Comparison of ENCODE assay signal across 25 cellular contexts in the genomic region with DNA sequence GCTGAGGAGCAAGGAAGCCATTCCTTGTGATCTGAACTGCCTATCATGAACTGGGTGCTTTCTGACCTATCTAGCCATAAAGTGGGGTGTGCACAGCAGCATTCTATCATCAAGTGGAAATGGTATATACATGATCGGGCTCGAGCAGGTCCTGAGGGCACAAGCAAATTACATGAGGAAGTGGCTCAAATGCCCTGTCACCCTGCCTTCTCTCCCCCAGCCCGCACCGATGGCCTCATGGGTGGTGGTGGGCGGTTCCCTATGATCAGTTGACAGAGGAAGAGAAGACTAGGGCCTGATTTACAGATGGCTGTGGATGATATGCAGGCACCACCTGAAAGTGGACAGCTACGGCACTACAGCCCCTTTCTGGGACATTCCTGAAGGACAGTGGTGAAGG.
"Had no signal": no experiment of that assay in that cellular context is flagged by ENCODE, and none has a peak within 500 bp of the region (broad histone marks: within the 10 kb centered on the region; RNA-seq: fewer than 3 reads in every experiment).

No MANE protein-coding gene starts in this region.

- ATAC-seq: effector memory CD8-positive, alpha-beta T cell; left ventricle myocardium superior; lower lobe of right lung; naive thymus-derived CD8-positive, alpha-beta T cell; sciatic nerve; stimulated activated memory B cell treated with anti-CD40 and anti-IgM and Interleukin-4, amounts not matched to agents 10 μg/mL and 1 μg/mL and 100 μg/mL, for 72 hours; stimulated activated naive CD8-positive, alpha-beta T cell treated with anti-CD3 and anti-CD28 coated beads, Interleukin-15, Interleukin-2, amounts not matched to agents 100 U/mL and 50 U/mL, for 24 hours; upper lobe of right lung had no signal

- H3K27ac ChIP-seq: esophagus squamous epithelium, lower lobe of right lung, neural progenitor cell, prostate gland, right atrium auricular region, testis, tibial artery, upper lobe of right lung, uterus had no signal

- H3K4me1 Mint-ChIP-seq: immature natural killer cell; naive thymus-derived CD8-positive, alpha-beta T cell; neural progenitor cell had no signal

- H3K4me3 Mint-ChIP-seq: effector memory CD8-positive, alpha-beta T cell; immature natural killer cell; naive thymus-derived CD8-positive, alpha-beta T cell; neural progenitor cell; stimulated activated memory B cell treated with anti-CD40 and anti-IgM and Interleukin-4, amounts not matched to agents 10 μg/mL and 1 μg/mL and 100 μg/mL, for 72 hours had no signal

- H3K9me3 ChIP-seq: esophagus squamous epithelium, lower lobe of right lung, prostate gland, right atrium auricular region, testis, tibial artery, upper lobe of right lung, uterus had no signal

- H3K9me3 Mint-ChIP-seq: effector memory CD8-positive, alpha-beta T cell; immature natural killer cell; naive thymus-derived CD8-positive, alpha-beta T cell; stimulated activated memory B cell treated with anti-CD40 and anti-IgM and Interleukin-4, amounts not matched to agents 10 μg/mL and 1 μg/mL and 100 μg/mL, for 72 hours had no signal

- H3K4me3 ChIP-seq: esophagus squamous epithelium, lower lobe of right lung, neural progenitor cell, prostate gland, right atrium auricular region, testis, tibial artery, upper lobe of right lung, uterus had no signal

- H3K36me3 ChIP-seq: esophagus squamous epithelium, lower lobe of right lung, neural progenitor cell, prostate gland, right atrium auricular region, tibial artery, upper lobe of right lung, uterus had no signal

- H3K27me3 Mint-ChIP-seq: effector memory CD8-positive, alpha-beta T cell; naive thymus-derived CD8-positive, alpha-beta T cell; stimulated activated memory B cell treated with anti-CD40 and anti-IgM and Interleukin-4, amounts not matched to agents 10 μg/mL and 1 μg/mL and 100 μg/mL, for 72 hours had no signal

- H3K27me3 ChIP-seq: esophagus squamous epithelium, neural progenitor cell, right atrium auricular region, testis, tibial artery, upper lobe of right lung, uterus had no signal

- H3K4me1 ChIP-seq: esophagus squamous epithelium, lower lobe of right lung, neural progenitor cell, prostate gland, right atrium auricular region, testis, tibial artery, upper lobe of right lung, uterus had no signal

- FAIRE-seq: endometrium, frontal cortex had no signal

- H3K36me3 Mint-ChIP-seq: immature natural killer cell; neural progenitor cell; stimulated activated memory B cell treated with anti-CD40 and anti-IgM and Interleukin-4, amounts not matched to agents 10 μg/mL and 1 μg/mL and 100 μg/mL, for 72 hours had no signal

- DNase-seq: cortex of kidney; effector memory CD8-positive, alpha-beta T cell; erythroblast; esophagus squamous epithelium; hypothalamus; immature natural killer cell; islet precursor cell; kidney glomerular epithelial cell; left ventricle myocardium superior; lower lobe of right lung; naive thymus-derived CD8-positive, alpha-beta T cell; stimulated activated CD4-positive, alpha-beta T cell treated with anti-CD3 and anti-CD28 coated beads, Interleukin-4, amount 100 ng/mL, for 4 hours; stimulated activated naive CD8-positive, alpha-beta T cell treated with anti-CD3 and anti-CD28 coated beads, Interleukin-15, Interleukin-2, amounts not matched to agents 100 U/mL and 50 U/mL, for 24 hours; substantia nigra; testis; tibial artery; upper lobe of right lung; uterus had no signal

- H3K27ac Mint-ChIP-seq: effector memory CD8-positive, alpha-beta T cell; immature natural killer cell; naive thymus-derived CD8-positive, alpha-beta T cell; neural progenitor cell; stimulated activated memory B cell treated with anti-CD40 and anti-IgM and Interleukin-4, amounts not matched to agents 10 μg/mL and 1 μg/mL and 100 μg/mL, for 72 hours had no signal
